Comparison of ENCODE assay signal across 8 cellular contexts in the genomic region with DNA sequence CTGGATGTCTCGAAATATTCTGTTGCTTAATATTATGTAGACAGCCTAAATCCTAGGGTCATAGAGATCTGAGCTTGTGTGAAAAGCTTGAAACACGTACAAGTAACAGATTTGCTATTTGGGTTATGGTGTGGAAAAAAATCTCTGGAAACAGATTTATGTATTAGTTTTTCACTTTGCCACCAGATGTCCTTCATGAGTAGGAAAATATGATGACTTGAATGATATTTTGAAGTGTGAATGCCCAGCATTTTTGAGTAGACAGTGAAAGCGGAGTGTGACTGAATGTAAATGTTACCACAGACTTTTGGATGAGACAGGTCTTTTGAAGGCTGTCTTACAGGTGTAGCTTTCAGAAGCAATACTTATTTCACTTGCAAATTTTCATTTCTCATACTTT. TPM values are rescaled to one million over a fixed set of nuclear protein-coding genes. Genes with fewer than 3 reads are reported as not detected.
DNase-seq lines count a peak whose midpoint lies in the region; ATAC-seq and TF ChIP-seq lines count a peak whose summit lies in the region.

No MANE protein-coding gene starts in this region.

- no peak overlapping the region for H3K23ac ChIP-seq in mesenchymal stem cell (ENCODE audit: low read length in 2 of 2)

- no peak overlapping the region for H3K14ac ChIP-seq in mesenchymal stem cell (ENCODE audit: low read length in 2 of 2)

- no peak overlapping the region for H2BK5ac ChIP-seq in mesenchymal stem cell (ENCODE audit: low read depth, low read length, poor library complexity, severe bottlenecking)

- no peaks in the 10 kb centered on the region for H3K79me1 ChIP-seq in mesenchymal stem cell (replicated peaks; ENCODE audit: low read length, poor library complexity, severe bottlenecking)

- H2AFZ ChIP-seq in mesenchymal stem cell (ENCODE audit: low read depth, low read length), result no peak overlapping the region

- peaks cover 6% of the 10 kb centered on the region for H3K4me1 ChIP-seq in mesenchymal stem cell (ENCODE audit: control insufficient read depth, insufficient read depth, low read depth, low read length)

- H3K4me2 ChIP-seq in mesenchymal stem cell (ENCODE audit: low read length, poor library complexity, severe bottlenecking), result no peak overlapping the region

- H2BK15ac ChIP-seq in mesenchymal stem cell (ENCODE audit: low read depth, poor library complexity, severe bottlenecking), result no peak overlapping the region

- H3K9ac ChIP-seq in mesenchymal stem cell (ENCODE audit: low read length), result no peak overlapping the region

- peak; percentile 27 for DNase-seq in Daoy (ENCODE audit: low read depth)
- peak; percentile 21 for DNase-seq in LNCaP clone FGC (ENCODE audit: low read depth)
- DNase-seq in mesenchymal stem cell, result peak; percentile 23
- no peak for DNase-seq in stimulated activated naive CD4-positive, alpha-beta T cell (lab: John Stamatoyannopoulos, UW)

- no peak overlapping the region for H3K18ac ChIP-seq in mesenchymal stem cell (ENCODE audit: low read depth in 1 of 2, low read length in 2 of 2)

- H3K36me3 ChIP-seq in mesenchymal stem cell (ENCODE audit: control insufficient read depth in 1 of 2, insufficient read depth in 2 of 2, low read depth in 1 of 2, low read length in 2 of 2), result no peaks in the 10 kb centered on the region

- H3K9me3 ChIP-seq in mesenchymal stem cell (ENCODE audit: control insufficient read depth, low read length), result no peaks in the 10 kb centered on the region

- no peak overlapping the region for H4K91ac ChIP-seq in mesenchymal stem cell (ENCODE audit: low read length)

- no peak overlapping the region for H3K4me3 ChIP-seq in LNCaP clone FGC (ENCODE audit: low read depth, low read length)
- H3K4me3 ChIP-seq in mesenchymal stem cell (ENCODE audit: insufficient read depth in 1 of 2, low read depth in 1 of 2, low read length in 2 of 2), result no peak overlapping the region

- no peak overlapping the region for H2BK120ac ChIP-seq in mesenchymal stem cell (ENCODE audit: low read depth, low read length)

- peak; percentile 50 for TF ChIP-seq CTCF in LNCaP clone FGC (IDR thresholded peaks at IDR 0.05; ENCODE audit: control insufficient read depth, extremely low read depth, insufficient read depth)
- TF ChIP-seq CTCF in VCaP (conservative IDR thresholded peaks at IDR 0.05), result 0 out of 2 replicates have a peak, but pooled peaks have one; percentile 22

- no peak overlapping the region for H2AK5ac ChIP-seq in mesenchymal stem cell (ENCODE audit: low read length, severe bottlenecking)

- H3K4ac ChIP-seq in mesenchymal stem cell (ENCODE audit: low read depth in 1 of 2, low read length in 2 of 2), result no peak overlapping the region

- H3K27ac ChIP-seq in VCaP, result no peak overlapping the region
- H3K27ac ChIP-seq in mesenchymal stem cell (ENCODE audit: low read length, poor library complexity, severe bottlenecking), result no peak overlapping the region

- peaks cover 10 to 35% of the 10 kb centered on the region in 2 experiments for H3K27me3 ChIP-seq in mesenchymal stem cell (ENCODE audit: control insufficient read depth in 1 of 2, insufficient read depth in 1 of 2, low read length in 2 of 2)

- WGBS in mesenchymal stem cell, result 56% methylated on average over 3 of the region's 3 CpGs

- ATAC-seq in HG03460 (IDR thresholded peaks at IDR 0.05; ENCODE audit: unreplicated experiment), result no peak
- ATAC-seq in GM21423 (IDR thresholded peaks at IDR 0.05; ENCODE audit: unreplicated experiment), result no peak
- no peak for ATAC-seq in HG03439 (IDR thresholded peaks at IDR 0.05; ENCODE audit: unreplicated experiment)

- no peak overlapping the region for H4K8ac ChIP-seq in mesenchymal stem cell (ENCODE audit: low read length)

- H2BK12ac ChIP-seq in mesenchymal stem cell (ENCODE audit: low read length in 2 of 2), result no peak overlapping the region

RNA-seq across cellular contexts. Expression of gene BMP6, which starts 4.2 kb away (rescaled TPM):
- 0.34 and 0.80 TPM in 2 replicates for total RNA-seq in Daoy (2014; rRNA removed; shearing (Covaris generic))
- polyA plus RNA-seq in mesenchymal stem cell (2013, experiment 1 of 2), result 0.46 TPM
- polyA plus RNA-seq in mesenchymal stem cell (2013, experiment 2 of 2), result 0.42 TPM

Comparison
In these comparisons a context has a peak if more than half of its experiments do, and no peak if none do; other contexts are left out.
1. DNase-seq: peak in Daoy (single experiment), LNCaP clone FGC (single experiment) and mesenchymal stem cell (single experiment); none in stimulated activated naive CD4-positive, alpha-beta T cell (0 of 6).